In the genomic region with DNA sequence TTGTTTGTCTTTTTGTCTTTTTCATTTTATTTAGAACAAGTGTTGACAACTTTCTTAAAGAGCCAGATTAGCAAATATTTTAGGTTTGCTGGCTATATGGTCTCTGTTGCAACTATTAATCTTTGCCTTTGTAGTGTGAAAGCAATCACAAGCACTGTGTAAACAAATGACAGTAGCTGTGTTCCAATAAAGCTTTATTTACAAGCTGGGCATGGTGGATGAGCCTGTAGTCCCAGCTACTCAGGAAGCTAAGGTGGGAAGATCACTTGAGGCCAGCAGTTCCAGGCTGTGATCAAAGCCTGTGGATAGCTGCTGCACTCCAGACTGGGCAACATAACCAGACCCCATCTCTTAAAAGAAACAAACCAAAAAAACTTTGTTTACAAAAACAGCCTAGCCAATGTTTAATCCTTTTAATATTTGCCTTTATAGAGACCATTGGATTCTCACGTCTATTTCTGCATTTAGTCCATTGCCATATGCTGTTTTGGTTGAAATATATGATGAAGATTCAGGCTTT, we compare ENCODE assay signal across 1 cellular context.
TF ChIP-seq lines count a peak whose summit lies in the region.

No MANE protein-coding gene starts in this region.

TF ChIP-seq in HepG2, 621 proteins besides CTCF, POLR2A, EP300 and RAD21 (continues in another document):
- TF ChIP-seq CC2D1A (CRISPR knock-in tag; IDR thresholded peaks at IDR 0.05) (no peak), TBX3 (IDR thresholded peaks at IDR 0.05; ENCODE audit: borderline replicate concordance) (no peak), RARG (CRISPR knock-in tag; IDR thresholded peaks at IDR 0.05; ENCODE audit: low read depth) (no peak), ZSCAN30 (CRISPR knock-in tag; IDR thresholded peaks at IDR 0.05) (no peak), CHD2 (IDR thresholded peaks at IDR 0.05; ENCODE audit: low read depth, low read length) (no peak), FOXA1 (IDR thresholded peaks at IDR 0.05) (no peak), FOXA1 (CRISPR knock-in tag; IDR thresholded peaks at IDR 0.05) (peak; percentile 46; the same call in 1 of the 2 replicates), ZNF816 (CRISPR knock-in tag; IDR thresholded peaks at IDR 0.05; ENCODE audit: borderline replicate concordance) (no peak), ZNF136 (CRISPR knock-in tag; IDR thresholded peaks at IDR 0.05; ENCODE audit: low read depth) (no peak), TCF7L2 (IDR thresholded peaks at IDR 0.05; ENCODE audit: low read depth, low read length) (no peak), SMAD9 (CRISPR knock-in tag; IDR thresholded peaks at IDR 0.05) (no peak), SP140L (CRISPR knock-in tag; IDR thresholded peaks at IDR 0.05; ENCODE audit: borderline replicate concordance) (no peak), SOX6 (IDR thresholded peaks at IDR 0.05) (no peak), SOX6 (CRISPR knock-in tag; IDR thresholded peaks at IDR 0.05) (no peak), POLR2G (IDR thresholded peaks at IDR 0.05; ENCODE audit: low read depth, low read length) (no peak), ZNF121 (CRISPR knock-in tag; IDR thresholded peaks at IDR 0.05) (peak; percentile 88), ZNF556 (CRISPR knock-in tag; IDR thresholded peaks at IDR 0.05; ENCODE audit: borderline replicate concordance) (no peak), ZNF891 (CRISPR knock-in tag; IDR thresholded peaks at IDR 0.05) (no peak), ZMAT3 (CRISPR knock-in tag; conservative IDR thresholded peaks at IDR 0.05) (no peak), NFE2 (CRISPR knock-in tag; IDR thresholded peaks at IDR 0.05) (no peak), ZNF7 (CRISPR knock-in tag; IDR thresholded peaks at IDR 0.05) (no peak), ZNF780A (CRISPR knock-in tag; IDR thresholded peaks at IDR 0.05) (no peak), ZNF331 (CRISPR knock-in tag; IDR thresholded peaks at IDR 0.05) (no peak), KAT8 (CRISPR knock-in tag; IDR thresholded peaks at IDR 0.05) (0 out of 2 replicates have a peak, but pooled peaks have one; percentile 21), FOXP1 (IDR thresholded peaks at IDR 0.05) (no peak), FOXP1 (CRISPR knock-in tag; IDR thresholded peaks at IDR 0.05) (peak; percentile 45), ETV5 (CRISPR knock-in tag; IDR thresholded peaks at IDR 0.05; ENCODE audit: borderline replicate concordance) (no peak), ZSCAN21 (CRISPR knock-in tag; IDR thresholded peaks at IDR 0.05; ENCODE audit: borderline replicate concordance) (no peak), ISL2 (CRISPR knock-in tag; IDR thresholded peaks at IDR 0.05) (no peak), STAG1 (CRISPR knock-in tag; IDR thresholded peaks at IDR 0.05) (no peak), ZIK1 (CRISPR knock-in tag; IDR thresholded peaks at IDR 0.05; ENCODE audit: borderline replicate concordance, low read depth) (no peak), KLF12 (CRISPR knock-in tag; IDR thresholded peaks at IDR 0.05; ENCODE audit: borderline replicate concordance) (no peak), ZSCAN29 (CRISPR knock-in tag; conservative IDR thresholded peaks at IDR 0.05) (no peak), PRPF4 (IDR thresholded peaks at IDR 0.05; ENCODE audit: low read depth, low read length, poor library complexity, severe bottlenecking) (no peak), KDM6A (CRISPR knock-in tag; IDR thresholded peaks at IDR 0.05; ENCODE audit: low read depth) (no peak)
- TF ChIP-seq, protein P1, sequence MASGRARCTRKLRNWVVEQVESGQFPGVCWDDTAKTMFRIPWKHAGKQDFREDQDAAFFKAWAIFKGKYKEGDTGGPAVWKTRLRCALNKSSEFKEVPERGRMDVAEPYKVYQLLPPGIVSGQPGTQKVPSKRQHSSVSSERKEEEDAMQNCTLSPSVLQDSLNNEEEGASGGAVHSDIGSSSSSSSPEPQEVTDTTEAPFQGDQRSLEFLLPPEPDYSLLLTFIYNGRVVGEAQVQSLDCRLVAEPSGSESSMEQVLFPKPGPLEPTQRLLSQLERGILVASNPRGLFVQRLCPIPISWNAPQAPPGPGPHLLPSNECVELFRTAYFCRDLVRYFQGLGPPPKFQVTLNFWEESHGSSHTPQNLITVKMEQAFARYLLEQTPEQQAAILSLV (CRISPR knock-in tag; IDR thresholded peaks at IDR 0.05; ENCODE audit: borderline replicate concordance): no peak
- TF ChIP-seq, protein P2, sequence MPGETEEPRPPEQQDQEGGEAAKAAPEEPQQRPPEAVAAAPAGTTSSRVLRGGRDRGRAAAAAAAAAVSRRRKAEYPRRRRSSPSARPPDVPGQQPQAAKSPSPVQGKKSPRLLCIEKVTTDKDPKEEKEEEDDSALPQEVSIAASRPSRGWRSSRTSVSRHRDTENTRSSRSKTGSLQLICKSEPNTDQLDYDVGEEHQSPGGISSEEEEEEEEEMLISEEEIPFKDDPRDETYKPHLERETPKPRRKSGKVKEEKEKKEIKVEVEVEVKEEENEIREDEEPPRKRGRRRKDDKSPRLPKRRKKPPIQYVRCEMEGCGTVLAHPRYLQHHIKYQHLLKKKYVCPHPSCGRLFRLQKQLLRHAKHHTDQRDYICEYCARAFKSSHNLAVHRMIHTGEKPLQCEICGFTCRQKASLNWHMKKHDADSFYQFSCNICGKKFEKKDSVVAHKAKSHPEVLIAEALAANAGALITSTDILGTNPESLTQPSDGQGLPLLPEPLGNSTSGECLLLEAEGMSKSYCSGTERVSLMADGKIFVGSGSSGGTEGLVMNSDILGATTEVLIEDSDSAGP (CRISPR knock-in tag; IDR thresholded peaks at IDR 0.05; ENCODE audit: borderline replicate concordance): no peak
- TF ChIP-seq, protein P3, sequence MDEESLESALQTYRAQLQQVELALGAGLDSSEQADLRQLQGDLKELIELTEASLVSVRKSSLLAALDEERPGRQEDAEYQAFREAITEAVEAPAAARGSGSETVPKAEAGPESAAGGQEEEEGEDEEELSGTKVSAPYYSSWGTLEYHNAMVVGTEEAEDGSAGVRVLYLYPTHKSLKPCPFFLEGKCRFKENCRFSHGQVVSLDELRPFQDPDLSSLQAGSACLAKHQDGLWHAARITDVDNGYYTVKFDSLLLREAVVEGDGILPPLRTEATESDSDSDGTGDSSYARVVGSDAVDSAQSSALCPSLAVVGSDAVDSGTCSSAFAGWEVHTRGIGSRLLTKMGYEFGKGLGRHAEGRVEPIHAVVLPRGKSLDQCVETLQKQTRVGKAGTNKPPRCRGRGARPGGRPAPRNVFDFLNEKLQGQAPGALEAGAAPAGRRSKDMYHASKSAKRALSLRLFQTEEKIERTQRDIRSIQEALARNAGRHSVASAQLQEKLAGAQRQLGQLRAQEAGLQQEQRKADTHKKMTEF (CRISPR knock-in tag; IDR thresholded peaks at IDR 0.05): no peak
- TF ChIP-seq, protein P4, sequence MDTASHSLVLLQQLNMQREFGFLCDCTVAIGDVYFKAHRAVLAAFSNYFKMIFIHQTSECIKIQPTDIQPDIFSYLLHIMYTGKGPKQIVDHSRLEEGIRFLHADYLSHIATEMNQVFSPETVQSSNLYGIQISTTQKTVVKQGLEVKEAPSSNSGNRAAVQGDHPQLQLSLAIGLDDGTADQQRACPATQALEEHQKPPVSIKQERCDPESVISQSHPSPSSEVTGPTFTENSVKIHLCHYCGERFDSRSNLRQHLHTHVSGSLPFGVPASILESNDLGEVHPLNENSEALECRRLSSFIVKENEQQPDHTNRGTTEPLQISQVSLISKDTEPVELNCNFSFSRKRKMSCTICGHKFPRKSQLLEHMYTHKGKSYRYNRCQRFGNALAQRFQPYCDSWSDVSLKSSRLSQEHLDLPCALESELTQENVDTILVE (CRISPR knock-in tag; IDR thresholded peaks at IDR 0.05): no peak
- TF ChIP-seq, protein P5, sequence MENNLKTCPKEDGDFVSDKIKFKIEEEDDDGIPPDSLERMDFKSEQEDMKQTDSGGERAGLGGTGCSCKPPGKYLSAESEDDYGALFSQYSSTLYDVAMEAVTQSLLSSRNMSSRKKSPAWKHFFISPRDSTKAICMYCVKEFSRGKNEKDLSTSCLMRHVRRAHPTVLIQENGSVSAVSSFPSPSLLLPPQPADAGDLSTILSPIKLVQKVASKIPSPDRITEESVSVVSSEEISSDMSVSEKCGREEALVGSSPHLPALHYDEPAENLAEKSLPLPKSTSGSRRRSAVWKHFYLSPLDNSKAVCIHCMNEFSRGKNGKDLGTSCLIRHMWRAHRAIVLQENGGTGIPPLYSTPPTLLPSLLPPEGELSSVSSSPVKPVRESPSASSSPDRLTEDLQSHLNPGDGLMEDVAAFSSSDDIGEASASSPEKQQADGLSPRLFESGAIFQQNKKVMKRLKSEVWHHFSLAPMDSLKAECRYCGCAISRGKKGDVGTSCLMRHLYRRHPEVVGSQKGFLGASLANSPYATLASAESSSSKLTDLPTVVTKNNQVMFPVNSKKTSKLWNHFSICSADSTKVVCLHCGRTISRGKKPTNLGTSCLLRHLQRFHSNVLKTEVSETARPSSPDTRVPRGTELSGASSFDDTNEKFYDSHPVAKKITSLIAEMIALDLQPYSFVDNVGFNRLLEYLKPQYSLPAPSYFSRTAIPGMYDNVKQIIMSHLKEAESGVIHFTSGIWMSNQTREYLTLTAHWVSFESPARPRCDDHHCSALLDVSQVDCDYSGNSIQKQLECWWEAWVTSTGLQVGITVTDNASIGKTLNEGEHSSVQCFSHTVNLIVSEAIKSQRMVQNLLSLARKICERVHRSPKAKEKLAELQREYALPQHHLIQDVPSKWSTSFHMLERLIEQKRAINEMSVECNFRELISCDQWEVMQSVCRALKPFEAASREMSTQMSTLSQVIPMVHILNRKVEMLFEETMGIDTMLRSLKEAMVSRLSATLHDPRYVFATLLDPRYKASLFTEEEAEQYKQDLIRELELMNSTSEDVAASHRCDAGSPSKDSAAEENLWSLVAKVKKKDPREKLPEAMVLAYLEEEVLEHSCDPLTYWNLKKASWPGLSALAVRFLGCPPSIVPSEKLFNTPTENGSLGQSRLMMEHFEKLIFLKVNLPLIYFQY (CRISPR knock-in tag; IDR thresholded peaks at IDR 0.05; ENCODE audit: borderline replicate concordance): no peak
- TF ChIP-seq, protein P6, sequence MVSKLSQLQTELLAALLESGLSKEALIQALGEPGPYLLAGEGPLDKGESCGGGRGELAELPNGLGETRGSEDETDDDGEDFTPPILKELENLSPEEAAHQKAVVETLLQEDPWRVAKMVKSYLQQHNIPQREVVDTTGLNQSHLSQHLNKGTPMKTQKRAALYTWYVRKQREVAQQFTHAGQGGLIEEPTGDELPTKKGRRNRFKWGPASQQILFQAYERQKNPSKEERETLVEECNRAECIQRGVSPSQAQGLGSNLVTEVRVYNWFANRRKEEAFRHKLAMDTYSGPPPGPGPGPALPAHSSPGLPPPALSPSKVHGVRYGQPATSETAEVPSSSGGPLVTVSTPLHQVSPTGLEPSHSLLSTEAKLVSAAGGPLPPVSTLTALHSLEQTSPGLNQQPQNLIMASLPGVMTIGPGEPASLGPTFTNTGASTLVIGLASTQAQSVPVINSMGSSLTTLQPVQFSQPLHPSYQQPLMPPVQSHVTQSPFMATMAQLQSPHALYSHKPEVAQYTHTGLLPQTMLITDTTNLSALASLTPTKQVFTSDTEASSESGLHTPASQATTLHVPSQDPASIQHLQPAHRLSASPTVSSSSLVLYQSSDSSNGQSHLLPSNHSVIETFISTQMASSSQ (IDR thresholded peaks at IDR 0.05; ENCODE audit: low read depth): no peak
- TF ChIP-seq, protein P6 (CRISPR knock-in tag; IDR thresholded peaks at IDR 0.05; ENCODE audit: borderline replicate concordance): no peak
- TF ChIP-seq, protein P7, sequence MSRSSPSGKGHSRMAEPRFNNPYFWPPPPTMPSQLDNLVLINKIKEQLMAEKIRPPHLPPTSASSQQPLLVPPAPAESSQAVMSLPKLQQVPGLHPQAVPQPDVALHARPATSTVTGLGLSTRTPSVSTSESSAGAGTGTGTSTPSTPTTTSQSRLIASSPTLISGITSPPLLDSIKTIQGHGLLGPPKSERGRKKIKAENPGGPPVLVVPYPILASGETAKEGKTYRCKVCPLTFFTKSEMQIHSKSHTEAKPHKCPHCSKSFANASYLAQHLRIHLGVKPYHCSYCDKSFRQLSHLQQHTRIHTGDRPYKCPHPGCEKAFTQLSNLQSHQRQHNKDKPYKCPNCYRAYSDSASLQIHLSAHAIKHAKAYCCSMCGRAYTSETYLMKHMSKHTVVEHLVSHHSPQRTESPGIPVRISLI (CRISPR knock-in tag; IDR thresholded peaks at IDR 0.05; ENCODE audit: borderline replicate concordance): no peak
